ENCODE assay signal across 12 cellular contexts in genomic region chr11:68117896-68118470, GRCh38. TPM values are rescaled to one million over a fixed set of nuclear protein-coding genes. Genes with fewer than 3 reads are reported as not detected.
DNase-seq lines count a peak whose midpoint lies in the region; ATAC-seq and TF ChIP-seq lines count a peak whose summit lies in the region.
"Had no signal": no experiment of that assay in that cellular context is flagged by ENCODE, and none has a peak within 500 bp of the region (broad histone marks: within the 10 kb centered on the region; RNA-seq: fewer than 3 reads in every experiment).

No MANE protein-coding gene starts in this region.

- H3K27ac ChIP-seq in adrenal gland (peak overlapping the region in 4 of 5 donors; percentile 58 to 100 (median 100)), smooth muscle cell (ENCODE audit: low read depth) (peak overlapping the region; percentile 83)
- H3K27ac ChIP-seq: parathyroid adenoma, RWPE1 had no signal

- ATAC-seq in HG03442 (IDR thresholded peaks at IDR 0.05; ENCODE audit: unreplicated experiment): no peak
- no peak for ATAC-seq in GM19397 (IDR thresholded peaks at IDR 0.05; ENCODE audit: unreplicated experiment)
- ATAC-seq in GM19035 (IDR thresholded peaks at IDR 0.05; ENCODE audit: unreplicated experiment): no peak

- H3K4me2 ChIP-seq in smooth muscle cell: peak overlapping the region; percentile 83

- WGBS in adrenal gland, 4 donors: 70 to 80% (median 76%) methylated on average over 11 of the region's 11 CpGs
- 54% methylated on average over 11 of the region's 11 CpGs for WGBS in smooth muscle cell (ENCODE audit: low lambda C conversion rate)

- TF ChIP-seq POLR2A in adrenal gland (IDR thresholded peaks at IDR 0.05): no peak

- H2AFZ ChIP-seq in smooth muscle cell (ENCODE audit: low read depth): no peak overlapping the region
- H2AFZ ChIP-seq: parathyroid adenoma had no signal

- H3K9ac ChIP-seq in smooth muscle cell (ENCODE audit: low read depth): no peak overlapping the region
- H3K9ac ChIP-seq: parathyroid adenoma had no signal

- peaks cover 68% of the 10 kb centered on the region for H3K79me2 ChIP-seq in smooth muscle cell (ENCODE audit: low read depth)

- peaks cover 74% of the 10 kb centered on the region for H4K20me1 ChIP-seq in smooth muscle cell (ENCODE audit: low read depth)

- DNase-seq in HT-29 (ENCODE audit: low spot score) (peak; percentile 82), adrenal gland (peak in 2 of 7 donors; percentile 6 to 20), islet precursor cell (peak; percentile 87), smooth muscle cell (lab: John Stamatoyannopoulos, UW; ENCODE audit: unreplicated experiment) (no peak), AG20443 (ENCODE audit: low spot score) (no peak)
- DNase-seq: activated naive CD4-positive, alpha-beta T cell treated with anti-CD3 and anti-CD28 coated beads, Interleukin-2, amount 10 ng/mL, durations not matched to agents 7 days and 5 days; CD8-positive, alpha-beta memory T cell had no signal

- H3K4me3 ChIP-seq in adrenal gland (peak overlapping the region in 1 of 4 donors; percentile 29), smooth muscle cell (peak overlapping the region; percentile 78)

- peaks cover 14% of the 10 kb centered on the region for H3F3A ChIP-seq in smooth muscle cell (ENCODE audit: low read depth)

- TF ChIP-seq CTCF in adrenal gland (IDR thresholded peaks at IDR 0.05): no peak
- TF ChIP-seq CTCF in smooth muscle cell (IDR thresholded peaks at IDR 0.05; ENCODE audit: borderline replicate concordance, insufficient read depth, poor library complexity, severe bottlenecking): no peak

- H3K36me3 ChIP-seq in adrenal gland (replicated peaks in 1 of 2) (no peaks in the 10 kb centered on the region), smooth muscle cell (ENCODE audit: low read depth) (no peaks in the 10 kb centered on the region)

- no peaks in the 10 kb centered on the region for H3K27me3 ChIP-seq in adrenal gland
- no peaks in the 10 kb centered on the region for H3K27me3 ChIP-seq in smooth muscle cell (ENCODE audit: low read depth)

- peaks cover 38 to 63% of the 10 kb centered on the region in 2 donors for H3K4me1 ChIP-seq in adrenal gland (replicated peaks in 1 of 2)
- H3K4me1 ChIP-seq in smooth muscle cell (ENCODE audit: low read depth): peaks cover 21% of the 10 kb centered on the region

- H3K9me3 ChIP-seq in adrenal gland (replicated peaks in 1 of 3): no peaks in the 10 kb centered on the region
- no peaks in the 10 kb centered on the region for H3K9me3 ChIP-seq in smooth muscle cell (replicated peaks; ENCODE audit: low read depth)

- intact Hi-C loops in adrenal gland (cut with DNase I): no loop called here

RNA-seq across cellular contexts. Expression of gene CHKA, which starts 3.2 kb away (rescaled TPM):
- 67.9 and 79.4 TPM in 2 replicates for total RNA-seq in HT-29 (2014; rRNA removed; shearing (Covaris generic))
- total RNA-seq in adrenal gland (10 to 100 TPM; 26.6 to 67.0 (median 44.7) TPM), smooth muscle cell (15.9 and 31.1 TPM in 2 replicates)
- polyA plus RNA-seq in adrenal gland (100 to 1,000 TPM in 1 of 3 donors, 10 to 100 TPM in 2; 76.1 to 105 (median 94.6) TPM), smooth muscle cell (19.9 and 21.7 TPM in 2 replicates)

Comparison
In these comparisons a context has a peak if more than half of its experiments do, and no peak if none do; other contexts are left out.
1. DNase-seq: peak in HT-29 (single experiment) and islet precursor cell (single experiment); none in smooth muscle cell (single experiment) and AG20443 (single experiment).